27 cellular contexts compared by ENCODE assay signal in genomic region chr10:51231754-51232153, GRCh38.
DNase-seq lines count a peak whose midpoint lies in the region; ATAC-seq, FAIRE-seq and TF ChIP-seq lines count a peak whose summit lies in the region.
"Had no signal": no experiment of that assay in that cellular context is flagged by ENCODE, and none has a peak within 500 bp of the region (broad histone marks: within the 10 kb centered on the region; RNA-seq: fewer than 3 reads in every experiment).

No MANE protein-coding gene starts in this region.

- in situ Hi-C loops in KBM-7 (cut with MboI; ENCODE audit: low pct_unique_long_range_greater_than_20kb, low sequenced_read_pairs), result no loop called here

- H3K4me3 ChIP-seq in heart left ventricle (no peak overlapping the region), right atrium auricular region (no peak overlapping the region), MG63 (no peak overlapping the region), kidney (ENCODE audit: low read length in 2 of 2) (no peak overlapping the region), tibial artery (no peak overlapping the region)
- H3K4me3 ChIP-seq: dorsolateral prefrontal cortex, gastroesophageal sphincter had no signal

- peak overlapping the region; percentile 6 to 77 (median 40) for H3K27ac ChIP-seq in heart left ventricle
- peak overlapping the region in 1 of 2 donors; percentile 48 for H3K27ac ChIP-seq in right atrium auricular region
- peak overlapping the region in 1 of 2 donors; percentile 52 for H3K27ac ChIP-seq in kidney (ENCODE audit: low read depth in 2 of 2, low read length in 2 of 2)
- H3K27ac ChIP-seq in tibial artery, result peak overlapping the region; percentile 11 to 47
- H3K27ac ChIP-seq: dorsolateral prefrontal cortex, epithelial cell of prostate, gastroesophageal sphincter had no signal

- WGBS in heart left ventricle, 4 donors, result 6 to 26% (median 15%) methylated on average over 1 of the region's 1 CpG

- H3K36me3 Mint-ChIP-seq in effector memory CD8-positive, alpha-beta T cell (ENCODE audit: insufficient read depth), result no peaks in the 10 kb centered on the region
- H3K36me3 Mint-ChIP-seq: CD14-positive monocyte had no signal

- TF ChIP-seq POLR2A in heart left ventricle (IDR thresholded peaks at IDR 0.05), result no peak

- H3K4me1 ChIP-seq in heart left ventricle (peaks cover 0 to 59% (median 22%) of the 10 kb centered on the region in 12 donors), right atrium auricular region (peaks cover 0 to 37% of the 10 kb centered on the region in 2 donors), kidney (ENCODE audit: control insufficient read depth in 1 of 2, insufficient read depth in 1 of 2, low read depth in 1 of 2, low read length in 2 of 2) (peaks cover 10 to 12% of the 10 kb centered on the region in 2 donors), tibial artery (peaks cover 0 to 71% (median 22%) of the 10 kb centered on the region in 4 donors)

- FAIRE-seq in kidney (lab: Jason Lieb, UNC), result peak; percentile 25
- FAIRE-seq: A204.1, GM12891, H1 had no signal

- peak in 1 of 4 donors; percentile 21 for ATAC-seq in heart left ventricle
- ATAC-seq in stimulated activated naive CD8-positive, alpha-beta T cell treated with anti-CD3 and anti-CD28 coated beads, Interleukin-15, Interleukin-2, amounts not matched to agents 100 U/mL and 50 U/mL, for 24 hours, result no peak
- no peak for ATAC-seq in effector memory CD8-positive, alpha-beta T cell (replicated peaks)
- ATAC-seq: activated CD4-positive, CD25-positive, alpha-beta regulatory T cell treated with anti-CD3 and anti-CD28 coated beads, Interleukin-2, amount 50 U/mL, for 24 hours; activated CD8-positive, alpha-beta T cell treated with anti-CD3 and anti-CD28 coated beads, Interleukin-2, amount 10 ng/mL, durations not matched to agents 7 days and 5 days; gastroesophageal sphincter; left colon had no signal

- intact Hi-C loops in heart left ventricle (cut with DNase I), result loop anchor here in 1 of 10 donors (10.0 kb wide), 1 partner anchor 157 kb away; the partner anchor contains the start of gene PRKG1
- intact Hi-C loops in kidney (cut with DNase I), result no loop called here
- intact Hi-C loops in tibial artery (cut with DNase I; ENCODE audit: low total_unique reads), result no loop called here

- TF ChIP-seq CTCF in heart left ventricle (IDR thresholded peaks at IDR 0.05) (no peak), right atrium auricular region (IDR thresholded peaks at IDR 0.05) (no peak), kidney (IDR thresholded peaks at IDR 0.05; ENCODE audit: borderline replicate concordance, extremely low read depth, insufficient read depth) (no peak), tibial artery (IDR thresholded peaks at IDR 0.05) (no peak)

- H3K27me3 Mint-ChIP-seq in effector memory CD8-positive, alpha-beta T cell, result no peaks in the 10 kb centered on the region
- H3K27me3 Mint-ChIP-seq: activated T-cell treated with anti-CD3 and anti-CD28 coated beads, Interleukin-2, amount 50 U/mL, for 24 hours; progenitor cell of endocrine pancreas had no signal

- H3K27ac Mint-ChIP-seq in effector memory CD8-positive, alpha-beta T cell, result no peak overlapping the region
- H3K27ac Mint-ChIP-seq: activated CD8-positive, alpha-beta T cell treated with anti-CD3 and anti-CD28 coated beads, Interleukin-2, amount 10 ng/mL, durations not matched to agents 7 days and 5 days; activated T-cell treated with anti-CD3 and anti-CD28 coated beads, Interleukin-2, amount 50 U/mL, for 24 hours; CD14-positive monocyte; progenitor cell of endocrine pancreas had no signal

- H3K9me3 Mint-ChIP-seq in effector memory CD8-positive, alpha-beta T cell, result peaks cover 0 to 1% of the 10 kb centered on the region in 2 donors
- H3K9me3 Mint-ChIP-seq: activated T-cell treated with anti-CD3 and anti-CD28 coated beads, Interleukin-2, amount 50 U/mL, for 24 hours had no signal

- H3K27me3 ChIP-seq in heart left ventricle (no peaks in the 10 kb centered on the region), right atrium auricular region (no peaks in the 10 kb centered on the region), MG63 (no peaks in the 10 kb centered on the region), tibial artery (no peaks in the 10 kb centered on the region)
- H3K27me3 ChIP-seq: dorsolateral prefrontal cortex, gastroesophageal sphincter had no signal

- H3K9me3 ChIP-seq in heart left ventricle, result no peaks in the 10 kb centered on the region
- no peaks in the 10 kb centered on the region for H3K9me3 ChIP-seq in right atrium auricular region
- H3K9me3 ChIP-seq in MG63, result no peaks in the 10 kb centered on the region
- H3K9me3 ChIP-seq in kidney (ENCODE audit: control insufficient read depth in 1 of 2, low read length in 2 of 2), result no peaks in the 10 kb centered on the region
- no peaks in the 10 kb centered on the region for H3K9me3 ChIP-seq in tibial artery
- H3K9me3 ChIP-seq: gastroesophageal sphincter had no signal

- H3K36me3 ChIP-seq in heart left ventricle, result no peaks in the 10 kb centered on the region
- H3K36me3 ChIP-seq in right atrium auricular region, result no peaks in the 10 kb centered on the region
- no peaks in the 10 kb centered on the region for H3K36me3 ChIP-seq in MG63
- H3K36me3 ChIP-seq in kidney (ENCODE audit: control insufficient read depth in 1 of 2, insufficient read depth in 2 of 2, low read length in 2 of 2), result no peaks in the 10 kb centered on the region
- H3K36me3 ChIP-seq in tibial artery, result no peaks in the 10 kb centered on the region
- H3K36me3 ChIP-seq: gastroesophageal sphincter had no signal

- no peak overlapping the region for H3K4me3 Mint-ChIP-seq in effector memory CD8-positive, alpha-beta T cell
- H3K4me3 Mint-ChIP-seq: activated CD8-positive, alpha-beta T cell treated with anti-CD3 and anti-CD28 coated beads, Interleukin-2, amount 10 ng/mL, durations not matched to agents 7 days and 5 days; activated T-cell treated with anti-CD3 and anti-CD28 coated beads, Interleukin-2, amount 50 U/mL, for 24 hours; CD14-positive monocyte had no signal

- H3K9ac ChIP-seq in kidney (ENCODE audit: low read length in 2 of 2), result no peak overlapping the region

- H3K4me1 Mint-ChIP-seq in effector memory CD8-positive, alpha-beta T cell (ENCODE audit: low read depth in 2 of 2), result no peaks in the 10 kb centered on the region
- H3K4me1 Mint-ChIP-seq: CD14-positive monocyte had no signal

- DNase-seq in heart left ventricle, result no peak
- DNase-seq in right atrium auricular region (ENCODE audit: low spot score), result no peak
- DNase-seq in MG63, result peak; percentile 32
- no peak for DNase-seq in kidney
- no peak for DNase-seq in tibial artery
- no peak for DNase-seq in stimulated activated naive CD8-positive, alpha-beta T cell treated with anti-CD3 and anti-CD28 coated beads, Interleukin-15, Interleukin-2, amounts not matched to agents 100 U/mL and 50 U/mL, for 24 hours
- DNase-seq in KBM-7, result no peak
- DNase-seq in effector memory CD8-positive, alpha-beta T cell, result no peak
- DNase-seq: activated CD8-positive, alpha-beta T cell treated with anti-CD3 and anti-CD28 coated beads, Interleukin-2, amount 10 ng/mL, durations not matched to agents 7 days and 5 days; activated naive CD4-positive, alpha-beta T cell treated with Interleukin-2 at 50 U/mL for 16 hours; activated T-cell treated with anti-CD3 and anti-CD28 coated beads, Interleukin-2, amount 50 U/mL, for 24 hours; caudate nucleus; dorsolateral prefrontal cortex; GF-D8; Kasumi-1; left colon; NCI-H1417; stimulated activated CD4-positive, alpha-beta T cell treated with anti-CD3 and anti-CD28 coated beads, Interleukin-4, amount 100 ng/mL, for 24 hours; T1000 had no signal
